In the genomic region with DNA sequence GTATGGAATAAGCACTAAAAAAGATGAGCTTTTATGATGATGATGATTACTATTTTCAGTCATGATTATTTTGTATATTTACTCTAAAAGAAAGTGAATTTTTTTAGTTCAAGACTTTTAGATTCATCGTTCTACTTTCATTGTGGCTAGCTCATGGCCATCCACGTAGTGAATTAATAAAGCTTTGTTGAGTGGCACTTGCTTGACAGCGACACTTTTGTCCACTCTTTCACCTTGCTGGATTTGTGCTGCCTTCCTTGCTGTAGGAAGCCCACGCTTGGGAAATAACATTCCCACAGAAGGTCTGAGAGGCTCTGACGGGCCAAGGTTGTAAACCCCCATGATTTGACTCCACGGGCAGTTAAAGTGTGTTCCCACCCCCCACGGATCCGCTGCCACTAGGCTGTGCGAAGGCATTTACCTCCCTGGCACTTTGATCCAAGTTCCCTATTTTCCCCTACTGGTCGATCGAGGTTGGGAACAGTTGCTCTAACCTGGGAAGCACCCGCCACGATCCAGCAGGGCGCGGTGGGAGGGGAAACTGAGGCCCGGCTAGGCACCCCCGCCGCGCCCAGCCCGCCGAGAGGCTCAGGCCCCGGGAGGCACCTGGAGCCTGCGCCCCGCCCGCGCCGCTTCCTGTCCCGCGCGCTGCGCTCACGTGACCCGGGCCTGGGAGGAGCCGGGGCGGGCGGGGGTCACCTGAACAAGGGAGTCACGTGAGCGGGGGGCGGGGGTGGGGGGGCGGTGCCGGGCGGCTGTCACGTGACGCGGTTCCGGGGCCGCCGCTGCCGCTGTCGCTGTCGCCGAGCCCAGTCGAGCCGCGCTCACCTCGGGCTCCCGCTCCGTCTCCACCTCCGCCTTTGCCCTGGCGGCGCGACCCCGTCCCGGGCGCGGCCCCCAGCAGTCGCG, we compare ENCODE assay signal across 1 cellular context.
TF ChIP-seq lines count a peak whose summit lies in the region.

A gene with protein sequence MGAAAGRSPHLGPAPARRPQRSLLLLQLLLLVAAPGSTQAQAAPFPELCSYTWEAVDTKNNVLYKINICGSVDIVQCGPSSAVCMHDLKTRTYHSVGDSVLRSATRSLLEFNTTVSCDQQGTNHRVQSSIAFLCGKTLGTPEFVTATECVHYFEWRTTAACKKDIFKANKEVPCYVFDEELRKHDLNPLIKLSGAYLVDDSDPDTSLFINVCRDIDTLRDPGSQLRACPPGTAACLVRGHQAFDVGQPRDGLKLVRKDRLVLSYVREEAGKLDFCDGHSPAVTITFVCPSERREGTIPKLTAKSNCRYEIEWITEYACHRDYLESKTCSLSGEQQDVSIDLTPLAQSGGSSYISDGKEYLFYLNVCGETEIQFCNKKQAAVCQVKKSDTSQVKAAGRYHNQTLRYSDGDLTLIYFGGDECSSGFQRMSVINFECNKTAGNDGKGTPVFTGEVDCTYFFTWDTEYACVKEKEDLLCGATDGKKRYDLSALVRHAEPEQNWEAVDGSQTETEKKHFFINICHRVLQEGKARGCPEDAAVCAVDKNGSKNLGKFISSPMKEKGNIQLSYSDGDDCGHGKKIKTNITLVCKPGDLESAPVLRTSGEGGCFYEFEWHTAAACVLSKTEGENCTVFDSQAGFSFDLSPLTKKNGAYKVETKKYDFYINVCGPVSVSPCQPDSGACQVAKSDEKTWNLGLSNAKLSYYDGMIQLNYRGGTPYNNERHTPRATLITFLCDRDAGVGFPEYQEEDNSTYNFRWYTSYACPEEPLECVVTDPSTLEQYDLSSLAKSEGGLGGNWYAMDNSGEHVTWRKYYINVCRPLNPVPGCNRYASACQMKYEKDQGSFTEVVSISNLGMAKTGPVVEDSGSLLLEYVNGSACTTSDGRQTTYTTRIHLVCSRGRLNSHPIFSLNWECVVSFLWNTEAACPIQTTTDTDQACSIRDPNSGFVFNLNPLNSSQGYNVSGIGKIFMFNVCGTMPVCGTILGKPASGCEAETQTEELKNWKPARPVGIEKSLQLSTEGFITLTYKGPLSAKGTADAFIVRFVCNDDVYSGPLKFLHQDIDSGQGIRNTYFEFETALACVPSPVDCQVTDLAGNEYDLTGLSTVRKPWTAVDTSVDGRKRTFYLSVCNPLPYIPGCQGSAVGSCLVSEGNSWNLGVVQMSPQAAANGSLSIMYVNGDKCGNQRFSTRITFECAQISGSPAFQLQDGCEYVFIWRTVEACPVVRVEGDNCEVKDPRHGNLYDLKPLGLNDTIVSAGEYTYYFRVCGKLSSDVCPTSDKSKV (N-terminal part only) (plus strand): TSS at position 788 of the 909 bp plus-strand sequence. CDS start 165 bp downstream, outside the sequence.

TF ChIP-seq in HCT116, 20 proteins besides CTCF, POLR2A, EP300 and RAD21 (continued from another document):
- TF ChIP-seq, protein P1, sequence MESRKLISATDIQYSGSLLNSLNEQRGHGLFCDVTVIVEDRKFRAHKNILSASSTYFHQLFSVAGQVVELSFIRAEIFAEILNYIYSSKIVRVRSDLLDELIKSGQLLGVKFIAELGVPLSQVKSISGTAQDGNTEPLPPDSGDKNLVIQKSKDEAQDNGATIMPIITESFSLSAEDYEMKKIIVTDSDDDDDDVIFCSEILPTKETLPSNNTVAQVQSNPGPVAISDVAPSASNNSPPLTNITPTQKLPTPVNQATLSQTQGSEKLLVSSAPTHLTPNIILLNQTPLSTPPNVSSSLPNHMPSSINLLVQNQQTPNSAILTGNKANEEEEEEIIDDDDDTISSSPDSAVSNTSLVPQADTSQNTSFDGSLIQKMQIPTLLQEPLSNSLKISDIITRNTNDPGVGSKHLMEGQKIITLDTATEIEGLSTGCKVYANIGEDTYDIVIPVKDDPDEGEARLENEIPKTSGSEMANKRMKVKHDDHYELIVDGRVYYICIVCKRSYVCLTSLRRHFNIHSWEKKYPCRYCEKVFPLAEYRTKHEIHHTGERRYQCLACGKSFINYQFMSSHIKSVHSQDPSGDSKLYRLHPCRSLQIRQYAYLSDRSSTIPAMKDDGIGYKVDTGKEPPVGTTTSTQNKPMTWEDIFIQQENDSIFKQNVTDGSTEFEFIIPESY (IDR thresholded peaks at IDR 0.05; ENCODE audit: extremely low read depth, insufficient replicate concordance, low read length) = peak; percentile 52
- TF ChIP-seq EGR1 (IDR thresholded peaks at IDR 0.05; ENCODE audit: low read depth) (peak; percentile 22), POLR2AphosphoS5 (IDR thresholded peaks at IDR 0.05; ENCODE audit: low read depth, low read length) (peak; percentile 97), YY1 (IDR thresholded peaks at IDR 0.05; ENCODE audit: extremely low read depth, insufficient replicate concordance, low read depth, low read length) (peak; percentile 64), SP1 (IDR thresholded peaks at IDR 0.05; ENCODE audit: low read depth) (peak; percentile 32; the same call in 1 of the 2 replicates), TCF7L2 (IDR thresholded peaks at IDR 0.05; ENCODE audit: borderline replicate concordance, extremely low read depth, insufficient read depth, insufficient read length) (no peak), FOSL1 (IDR thresholded peaks at IDR 0.05; ENCODE audit: low read depth) (no peak), ZFX (IDR thresholded peaks at IDR 0.05) (peak; percentile 65), SIN3A (IDR thresholded peaks at IDR 0.05; ENCODE audit: low read depth) (peak; percentile 84), CBX3 (IDR thresholded peaks at IDR 0.05; ENCODE audit: low read depth) (no peak)
